27 cellular contexts compared by ENCODE assay signal in genomic region chr5:79149432-79149831, GRCh38. TPM values are rescaled to one million over a fixed set of nuclear protein-coding genes. Genes with fewer than 3 reads are reported as not detected.
"Had no signal": no experiment of that assay in that cellular context is flagged by ENCODE, and none has a peak within 500 bp of the region (broad histone marks: within the 10 kb centered on the region; RNA-seq: fewer than 3 reads in every experiment).

No MANE protein-coding gene starts in this region.

- H3K27ac ChIP-seq: left lung, testis, uterus, VCaP had no signal

- H3K4me1 Mint-ChIP-seq: activated CD4-positive, alpha-beta T cell treated with anti-CD3 and anti-CD28 coated beads, Interleukin-2, amount 10 ng/mL, durations not matched to agents 24 days and 14 days; activated CD8-positive, alpha-beta memory T cell treated with anti-CD3 and anti-CD28 coated beads, Interleukin-2, amount 10 ng/mL, durations not matched to agents 7 days and 5 days; activated naive CD8-positive, alpha-beta T cell treated with anti-CD3 and anti-CD28 coated beads, Interleukin-2, amount 50 U/mL, for 24 hours; immature natural killer cell; neural crest cell had no signal

- ATAC-seq: activated CD4-positive, CD25-positive, alpha-beta regulatory T cell treated with anti-CD3 and anti-CD28 coated beads, Interleukin-2, amount 50 U/mL, for 24 hours; activated CD8-positive, alpha-beta memory T cell treated with anti-CD3 and anti-CD28 coated beads, Interleukin-2, amount 10 ng/mL, durations not matched to agents 7 days and 5 days; activated CD8-positive, alpha-beta T cell treated with anti-CD3 and anti-CD28 coated beads for 36 hours; activated naive CD8-positive, alpha-beta T cell treated with anti-CD3 and anti-CD28 coated beads, Interleukin-2, amount 50 U/mL, for 24 hours; left lung; naive thymus-derived CD4-positive, alpha-beta T cell; sciatic nerve had no signal

- H3K4me3 ChIP-seq: left lung, lung, testis, uterus had no signal

- H3K4me3 Mint-ChIP-seq: activated CD4-positive, alpha-beta T cell treated with anti-CD3 and anti-CD28 coated beads, Interleukin-2, amount 10 ng/mL, durations not matched to agents 24 days and 14 days; activated CD8-positive, alpha-beta memory T cell treated with anti-CD3 and anti-CD28 coated beads, Interleukin-2, amount 10 ng/mL, durations not matched to agents 7 days and 5 days; activated CD8-positive, alpha-beta T cell treated with anti-CD3 and anti-CD28 coated beads for 36 hours; activated naive CD8-positive, alpha-beta T cell treated with anti-CD3 and anti-CD28 coated beads, Interleukin-2, amount 50 U/mL, for 24 hours; immature natural killer cell; naive thymus-derived CD4-positive, alpha-beta T cell; neural crest cell had no signal

- H3K9me3 Mint-ChIP-seq: activated CD4-positive, alpha-beta T cell treated with anti-CD3 and anti-CD28 coated beads, Interleukin-2, amount 10 ng/mL, durations not matched to agents 24 days and 14 days; activated CD8-positive, alpha-beta T cell treated with anti-CD3 and anti-CD28 coated beads for 36 hours; activated naive CD8-positive, alpha-beta T cell treated with anti-CD3 and anti-CD28 coated beads, Interleukin-2, amount 50 U/mL, for 24 hours; immature natural killer cell; naive thymus-derived CD4-positive, alpha-beta T cell; neural crest cell had no signal

- DNase-seq: activated CD4-positive, alpha-beta T cell treated with anti-CD3 and anti-CD28 coated beads, Interleukin-2, amount 10 ng/mL, durations not matched to agents 24 days and 14 days; activated CD8-positive, alpha-beta memory T cell treated with anti-CD3 and anti-CD28 coated beads, Interleukin-2, amount 10 ng/mL, durations not matched to agents 7 days and 5 days; activated CD8-positive, alpha-beta T cell treated with anti-CD3 and anti-CD28 coated beads for 36 hours; activated gamma-delta T cell; activated naive CD4-positive, alpha-beta T cell treated with anti-CD3 and anti-CD28 coated beads, Interleukin-2, amount 50 U/mL, for 16 hours; activated naive CD8-positive, alpha-beta T cell treated with anti-CD3 and anti-CD28 coated beads, Interleukin-2, amount 50 U/mL, for 24 hours; activated T-cell treated with anti-CD3 and anti-CD28 coated beads for 4 hours; aorta; cerebellar nuclear complex; cortex of kidney; immature natural killer cell; kidney glomerular epithelial cell; left lung; naive thymus-derived CD4-positive, alpha-beta T cell; stimulated activated CD4-positive, alpha-beta T cell treated with anti-CD3 and anti-CD28 coated beads, Interleukin-4, amount 100 ng/mL, for 1 hour; stimulated activated naive CD4-positive, alpha-beta T cell; SW 1271; T-helper 2 cell; testis; trophoblast cell; uterus had no signal

- H3K36me3 ChIP-seq: left lung, uterus had no signal

- H3K27me3 ChIP-seq: left lung, testis, uterus had no signal

- H3K27me3 Mint-ChIP-seq: activated naive CD8-positive, alpha-beta T cell treated with anti-CD3 and anti-CD28 coated beads, Interleukin-2, amount 50 U/mL, for 24 hours had no signal

- H3K27ac Mint-ChIP-seq: activated CD4-positive, alpha-beta T cell treated with anti-CD3 and anti-CD28 coated beads, Interleukin-2, amount 10 ng/mL, durations not matched to agents 24 days and 14 days; activated CD8-positive, alpha-beta memory T cell treated with anti-CD3 and anti-CD28 coated beads, Interleukin-2, amount 10 ng/mL, durations not matched to agents 7 days and 5 days; activated CD8-positive, alpha-beta T cell treated with anti-CD3 and anti-CD28 coated beads for 36 hours; activated naive CD8-positive, alpha-beta T cell treated with anti-CD3 and anti-CD28 coated beads, Interleukin-2, amount 50 U/mL, for 24 hours; immature natural killer cell; naive thymus-derived CD4-positive, alpha-beta T cell had no signal

- H3K36me3 Mint-ChIP-seq: activated CD8-positive, alpha-beta memory T cell treated with anti-CD3 and anti-CD28 coated beads, Interleukin-2, amount 10 ng/mL, durations not matched to agents 7 days and 5 days; immature natural killer cell; naive thymus-derived CD4-positive, alpha-beta T cell had no signal

- H3K4me1 ChIP-seq: left lung, testis, uterus had no signal

RNA-seq across cellular contexts. Expression of gene BHMT, which starts 37.8 kb away (rescaled TPM):
- total RNA-seq: activated CD4-positive, alpha-beta T cell treated with anti-CD3 and anti-CD28 coated beads, Interleukin-2, amount 10 ng/mL, durations not matched to agents 24 days and 14 days; activated CD8-positive, alpha-beta memory T cell treated with anti-CD3 and anti-CD28 coated beads, Interleukin-2, amount 10 ng/mL, durations not matched to agents 7 days and 5 days; activated CD8-positive, alpha-beta T cell treated with anti-CD3 and anti-CD28 coated beads for 36 hours; glomerular endothelial cell; naive thymus-derived CD4-positive, alpha-beta T cell; neural crest cell had no signal
- polyA plus RNA-seq: immature natural killer cell; naive thymus-derived CD4-positive, alpha-beta T cell had no signal
